30 cellular contexts compared by ENCODE assay signal in genomic region chr7:81260152-81260551, GRCh38.
A peak's percentile ranks its signal among the peaks of the same experiment; 100 is the strongest.
DNase-seq lines count a peak whose midpoint lies in the region; ATAC-seq and FAIRE-seq lines count a peak whose summit lies in the region.
"Had no signal": no experiment of that assay in that cellular context is flagged by ENCODE, and none has a peak within 500 bp of the region (broad histone marks: within the 10 kb centered on the region; RNA-seq: fewer than 3 reads in every experiment).

No MANE protein-coding gene starts in this region.

- no peak overlapping the region for H4K91ac ChIP-seq in mesenchymal stem cell (ENCODE audit: low read length)

- H3K23ac ChIP-seq in mesenchymal stem cell (ENCODE audit: low read length in 2 of 2), result no peak overlapping the region

- H3K79me1 ChIP-seq in mesenchymal stem cell (replicated peaks; ENCODE audit: low read length, poor library complexity, severe bottlenecking), result no peaks in the 10 kb centered on the region

- H3K4ac ChIP-seq in mesenchymal stem cell (ENCODE audit: low read depth in 1 of 2, low read length in 2 of 2), result no peak overlapping the region

- no peaks in the 10 kb centered on the region for H3K4me1 ChIP-seq in mesenchymal stem cell (ENCODE audit: control insufficient read depth, insufficient read depth, low read depth, low read length)
- H3K4me1 ChIP-seq: heart right ventricle, left ventricle myocardium inferior, parathyroid adenoma, upper lobe of right lung had no signal

- no peak overlapping the region for H2BK15ac ChIP-seq in mesenchymal stem cell (ENCODE audit: low read depth, poor library complexity, severe bottlenecking)

- FAIRE-seq in GM19239 (lab: Jason Lieb, UNC), result no peak
- FAIRE-seq: frontal cortex, GM12878, keratinocyte had no signal

- no peak overlapping the region for H2AK5ac ChIP-seq in mesenchymal stem cell (ENCODE audit: low read length, severe bottlenecking)

- DNase-seq in DMS79 treated with DMSO at 0.1 percent for 48 hours (lab: John Stamatoyannopoulos, UW) (peak; percentile 5), DMS79 (lab: John Stamatoyannopoulos, UW) (no peak), HCEC 1CT (peak; percentile 5), SW480 (ENCODE audit: low spot score) (peak; percentile 39), mesenchymal stem cell (peak; percentile 22), GM19239 (ENCODE audit: insufficient read length, low spot score) (no peak)
- no peak for DNase-seq in activated CD4-positive, alpha-beta T cell treated with anti-CD3 and anti-CD28 coated beads for 1 hour
- DNase-seq: 8988T; activated CD8-positive, alpha-beta memory T cell treated with anti-CD3 and anti-CD28 coated beads, Interleukin-2, amount 50 U/mL, for 48 hours; activated CD8-positive, alpha-beta T cell treated with anti-CD3 and anti-CD28 coated beads for 36 hours; activated naive CD4-positive, alpha-beta T cell treated with Interleukin-2 at 50 U/mL for 16 hours; endodermal cell; heart right ventricle; KBM-7; left ventricle myocardium inferior; mesendoderm; MM.1S; NCI-H1417 treated with DMSO at 0.1 percent for 48 hours; NCI-H2081; NCI-H446 treated with DMSO at 0.1 percent for 48 hours; stimulated activated naive CD4-positive, alpha-beta T cell; T-helper 17 cell; upper lobe of right lung had no signal

- H2BK5ac ChIP-seq in mesenchymal stem cell (ENCODE audit: low read depth, low read length, poor library complexity, severe bottlenecking), result no peak overlapping the region

- no peak overlapping the region for H2BK120ac ChIP-seq in mesenchymal stem cell (ENCODE audit: low read depth, low read length)

- no peak overlapping the region for H3K4me2 ChIP-seq in mesenchymal stem cell (ENCODE audit: low read length, poor library complexity, severe bottlenecking)
- H3K4me2 ChIP-seq: smooth muscle cell had no signal

- no peak overlapping the region for H3K4me3 ChIP-seq in mesenchymal stem cell (ENCODE audit: insufficient read depth in 1 of 2, low read depth in 1 of 2, low read length in 2 of 2)
- H3K4me3 ChIP-seq: GM12878, heart right ventricle, left ventricle myocardium inferior, smooth muscle cell, upper lobe of right lung had no signal

- no peak for ATAC-seq in HG03025 (IDR thresholded peaks at IDR 0.05; ENCODE audit: low FRiP score, unreplicated experiment)
- ATAC-seq: activated CD8-positive, alpha-beta T cell treated with anti-CD3 and anti-CD28 coated beads for 36 hours; esophagus mucosa; GM12878; heart right ventricle; T-helper 17 cell; upper lobe of right lung had no signal

- no peak overlapping the region for H2AFZ ChIP-seq in mesenchymal stem cell (ENCODE audit: low read depth, low read length)
- H2AFZ ChIP-seq: parathyroid adenoma had no signal

- no peak overlapping the region for H3K27ac ChIP-seq in mesenchymal stem cell (ENCODE audit: low read length, poor library complexity, severe bottlenecking)
- H3K27ac ChIP-seq: heart right ventricle, left ventricle myocardium inferior, parathyroid adenoma, upper lobe of right lung had no signal

- H3K9me3 ChIP-seq in mesenchymal stem cell (ENCODE audit: control insufficient read depth, low read length), result peaks cover 56% of the 10 kb centered on the region
- H3K9me3 ChIP-seq: upper lobe of right lung had no signal

- no peak overlapping the region for H4K8ac ChIP-seq in mesenchymal stem cell (ENCODE audit: low read length)

- no peak overlapping the region for H3K14ac ChIP-seq in mesenchymal stem cell (ENCODE audit: low read length in 2 of 2)

- whole genome bisulfite sequencing in mesenchymal stem cell, result no CpG with 5 or more reads among the region's 2 CpGs

- no peak overlapping the region for H3K9ac ChIP-seq in mesenchymal stem cell (ENCODE audit: low read length)
- H3K9ac ChIP-seq: parathyroid adenoma had no signal

- H3K18ac ChIP-seq in mesenchymal stem cell (ENCODE audit: low read depth in 1 of 2, low read length in 2 of 2), result no peak overlapping the region

- no peaks in the 10 kb centered on the region for H3K27me3 ChIP-seq in mesenchymal stem cell (ENCODE audit: control insufficient read depth in 1 of 2, insufficient read depth in 1 of 2, low read length in 2 of 2)
- H3K27me3 ChIP-seq: heart right ventricle, upper lobe of right lung had no signal

- H2BK12ac ChIP-seq in mesenchymal stem cell (ENCODE audit: low read length in 2 of 2), result no peak overlapping the region

- no peaks in the 10 kb centered on the region for H3K36me3 ChIP-seq in mesenchymal stem cell (ENCODE audit: control insufficient read depth in 1 of 2, insufficient read depth in 2 of 2, low read depth in 1 of 2, low read length in 2 of 2)
- H3K36me3 ChIP-seq: heart right ventricle, left ventricle myocardium inferior, upper lobe of right lung had no signal

Comparison
In these comparisons a context has a peak if more than half of its experiments do, and no peak if none do; other contexts are left out.
1. DNase-seq: peak in DMS79 treated with DMSO at 0.1 percent for 48 hours (single experiment), HCEC 1CT (single experiment), SW480 (single experiment) and mesenchymal stem cell (single experiment); none in DMS79 (single experiment), activated CD4-positive, alpha-beta T cell treated with anti-CD3 and anti-CD28 coated beads for 1 hour (single experiment) and GM19239 (single experiment).